Comparison of ENCODE assay signal across 8 cellular contexts in the genomic region with DNA sequence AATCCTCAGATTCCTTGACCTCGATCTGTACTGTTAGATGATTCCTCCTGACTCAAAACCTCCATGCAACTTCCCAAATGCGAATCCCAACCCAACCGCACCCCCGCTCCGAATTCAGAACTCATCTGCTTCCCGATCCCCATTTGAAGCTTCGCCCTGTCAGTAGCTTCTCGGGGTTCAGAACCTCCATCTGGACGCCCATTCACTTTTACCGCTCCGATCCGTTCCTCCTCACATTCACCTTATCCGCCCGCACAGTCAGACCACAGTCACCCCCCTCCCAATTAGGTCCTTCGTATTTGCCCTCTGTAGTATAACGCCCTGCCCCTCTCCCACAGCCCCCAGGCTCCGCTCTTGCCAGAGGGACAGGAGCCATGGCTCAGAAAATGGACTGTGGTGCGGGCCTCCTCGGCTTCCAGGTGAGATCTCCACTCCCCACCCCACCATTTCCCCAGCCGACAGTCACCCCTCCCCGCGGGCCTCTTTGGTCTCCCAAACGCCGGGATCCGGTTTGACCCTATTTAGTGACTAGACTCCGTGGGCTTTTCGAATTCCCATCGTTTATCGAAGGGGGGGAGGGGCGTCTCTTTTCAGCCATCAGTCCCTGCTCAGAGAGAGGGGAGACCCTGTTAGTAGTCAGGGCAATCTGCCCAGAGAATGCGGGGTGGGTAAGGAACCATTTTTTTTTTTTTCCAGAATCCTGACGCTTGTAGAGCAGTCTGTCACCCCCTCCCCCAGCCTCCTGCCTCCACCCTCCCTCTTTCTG. TPM values are rescaled to one million over a fixed set of nuclear protein-coding genes. Genes with fewer than 3 reads are reported as not detected.
DNase-seq lines count a peak whose midpoint lies in the region; ATAC-seq and TF ChIP-seq lines count a peak whose summit lies in the region.

No MANE protein-coding gene starts in this region.

- H3K36me3 ChIP-seq in OCI-LY3 (replicated peaks; ENCODE audit: low read depth, low read length) = peaks cover 22% of the 10 kb centered on the region

- H3K27me3 Mint-ChIP-seq in central memory CD8-positive, alpha-beta T cell = no peaks in the 10 kb centered on the region
- no peaks in the 10 kb centered on the region for H3K27me3 Mint-ChIP-seq in stimulated activated naive CD8-positive, alpha-beta T cell treated with anti-CD3 and anti-CD28 coated beads, Interleukin-15, amount 100 ng/mL, for 72 hours

- intact Hi-C loops in left colon (cut with DNase I, micrococcal nuclease) = no loop called here

- peak overlapping the region; percentile 97 for H3K4me3 ChIP-seq in OCI-LY3 (ENCODE audit: low read length)

- H3K27ac Mint-ChIP-seq in central memory CD8-positive, alpha-beta T cell (ENCODE audit: low read depth) = peak overlapping the region; percentile 93
- peak overlapping the region; percentile 97 for H3K27ac Mint-ChIP-seq in stimulated activated naive CD8-positive, alpha-beta T cell treated with anti-CD3 and anti-CD28 coated beads, Interleukin-15, amount 100 ng/mL, for 72 hours

- no peaks in the 10 kb centered on the region for H3K9me3 Mint-ChIP-seq in central memory CD8-positive, alpha-beta T cell
- H3K9me3 Mint-ChIP-seq in stimulated activated naive CD8-positive, alpha-beta T cell treated with anti-CD3 and anti-CD28 coated beads, Interleukin-15, amount 100 ng/mL, for 72 hours = no peaks in the 10 kb centered on the region

- peak; percentile 14 for ATAC-seq in central memory CD8-positive, alpha-beta T cell (replicated peaks; ENCODE audit: extremely low read depth, poor library complexity, severe bottlenecking)
- ATAC-seq in left colon (peak; percentile 20), GM18868 (IDR thresholded peaks at IDR 0.05; ENCODE audit: unreplicated experiment) (no peak)
- peak; percentile 26 for ATAC-seq in stimulated activated naive CD8-positive, alpha-beta T cell treated with anti-CD3 and anti-CD28 coated beads, Interleukin-15, amount 100 ng/mL, for 72 hours

- no peaks in the 10 kb centered on the region for H3K9me3 ChIP-seq in OCI-LY3 (ENCODE audit: insufficient read depth, low read length)

- peaks cover 10% of the 10 kb centered on the region for H3K36me3 Mint-ChIP-seq in central memory CD8-positive, alpha-beta T cell (ENCODE audit: insufficient read depth)

- H2AFZ ChIP-seq in OCI-LY3 (ENCODE audit: low read depth, low read length) = no peak overlapping the region

- H3K4me1 Mint-ChIP-seq in central memory CD8-positive, alpha-beta T cell = peaks cover 13% of the 10 kb centered on the region
- peaks cover 24% of the 10 kb centered on the region for H3K4me1 Mint-ChIP-seq in stimulated activated naive CD8-positive, alpha-beta T cell treated with anti-CD3 and anti-CD28 coated beads, Interleukin-15, amount 100 ng/mL, for 72 hours

- H3K4me1 ChIP-seq in OCI-LY3 (ENCODE audit: low read length) = peaks cover 23% of the 10 kb centered on the region

- DNase-seq in NCI-H526 (lab: John Stamatoyannopoulos, UW) (peak; percentile 18 to 31), NCI-H526 treated with DMSO at 0.1 percent for 48 hours (lab: John Stamatoyannopoulos, UW) (no peak), left colon (peak in 1 of 2 donors; percentile 30), SKM-1 treated with dmso at 0.1 percent for 144 hours (lab: John Stamatoyannopoulos, UW; ENCODE audit: unreplicated experiment) (no peak)
- DNase-seq in central memory CD8-positive, alpha-beta T cell (ENCODE audit: low spot score in 2 of 2) = no peak
- DNase-seq in stimulated activated naive CD8-positive, alpha-beta T cell treated with anti-CD3 and anti-CD28 coated beads, Interleukin-15, amount 100 ng/mL, for 72 hours = peak; percentile 14 to 35

- H3K4me3 Mint-ChIP-seq in central memory CD8-positive, alpha-beta T cell = peak overlapping the region; percentile 89
- peak overlapping the region; percentile 95 to 99 for H3K4me3 Mint-ChIP-seq in stimulated activated naive CD8-positive, alpha-beta T cell treated with anti-CD3 and anti-CD28 coated beads, Interleukin-15, amount 100 ng/mL, for 72 hours

- peak overlapping the region; percentile 57 for H3K27ac ChIP-seq in OCI-LY3 (ENCODE audit: low read length)

- TF ChIP-seq CTCF in OCI-LY3 (IDR thresholded peaks at IDR 0.05; ENCODE audit: low read depth, low read length) = no peak

- no peaks in the 10 kb centered on the region for H3K27me3 ChIP-seq in OCI-LY3 (ENCODE audit: low read depth, low read length)

- H3K4me2 ChIP-seq in OCI-LY3 (ENCODE audit: low read length) = peak overlapping the region; percentile 86

- H3K79me2 ChIP-seq in OCI-LY3 (ENCODE audit: low read length) = peaks cover 21% of the 10 kb centered on the region

- peak overlapping the region; percentile 89 for H3K9ac ChIP-seq in OCI-LY3 (ENCODE audit: low read length)

- no peaks in the 10 kb centered on the region for H4K20me1 ChIP-seq in OCI-LY3 (ENCODE audit: insufficient read depth, low read length)

RNA-seq across cellular contexts. Expression of gene MAGED1, which starts 0.7 kb away (rescaled TPM):
- total RNA-seq in left colon = 10 to 100 TPM; 76.1 to 96.6 TPM

Comparison
In these comparisons a context has a peak if more than half of its experiments do, and no peak if none do; other contexts are left out.
1. DNase-seq: peak in NCI-H526 (2 of 2) and stimulated activated naive CD8-positive, alpha-beta T cell treated with anti-CD3 and anti-CD28 coated beads, Interleukin-15, amount 100 ng/mL, for 72 hours (2 of 2); none in NCI-H526 treated with DMSO at 0.1 percent for 48 hours (single experiment), central memory CD8-positive, alpha-beta T cell (0 of 2) and SKM-1 treated with dmso at 0.1 percent for 144 hours (single experiment).